8 cellular contexts compared by ENCODE assay signal in genomic region chr2:236568068-236568921, GRCh38. TPM values are rescaled to one million over a fixed set of nuclear protein-coding genes. Genes with fewer than 3 reads are reported as not detected.
A peak's percentile ranks its signal among the peaks of the same experiment; 100 is the strongest.
DNase-seq lines count a peak whose midpoint lies in the region; ATAC-seq and TF ChIP-seq lines count a peak whose summit lies in the region.

No MANE protein-coding gene starts in this region.

- CTCF ChIA-PET in WTC11 (lab: Charles Lee), result interaction anchor here (3.0 to 3.4 kb wide), 2 partner anchors 18 to 55 kb away, joined by 12 to 17 read pairs; no protein-coding TSS in a partner anchor

- H3K36me3 Mint-ChIP-seq in WTC11, result no peaks in the 10 kb centered on the region

- no peak overlapping the region for H3K27ac Mint-ChIP-seq in WTC11

- peaks cover 77% of the 10 kb centered on the region for H3K4me1 Mint-ChIP-seq in WTC11

- H3K9me3 Mint-ChIP-seq in WTC11, result peaks cover 2% of the 10 kb centered on the region

- peak; percentile 34 for DNase-seq in EL
- no peak for DNase-seq in HFF-Myc (ENCODE audit: extremely low read depth, low read depth)
- no peak for DNase-seq in WTC11 (ENCODE audit: low spot score)
- DNase-seq in mucosa of descending colon, result peak in 2 of 3 donors; percentile 38 to 49
- DNase-seq in DMS153 treated with DMSO at 0.1 percent for 48 hours (lab: John Stamatoyannopoulos, UW; ENCODE audit: unreplicated experiment), result no peak
- DNase-seq in MV-4-11 (lab: John Stamatoyannopoulos, UW), result no peak

- no peaks in the 10 kb centered on the region for H3K9me3 ChIP-seq in duodenal mucosa (ENCODE audit: control insufficient read depth in 1 of 2, low read length in 2 of 2)
- no peaks in the 10 kb centered on the region for H3K9me3 ChIP-seq in mucosa of descending colon
- no peaks in the 10 kb centered on the region for H3K9me3 ChIP-seq in thymus (ENCODE audit: control insufficient read depth)

- H3K27ac ChIP-seq in duodenal mucosa (ENCODE audit: low read depth, low read length) (peak overlapping the region; percentile 73), thymus (ENCODE audit: low read depth) (peak overlapping the region; percentile 37)

- H3K27me3 ChIP-seq in duodenal mucosa (ENCODE audit: control insufficient read depth in 1 of 2, insufficient read depth in 2 of 2, low read length in 2 of 2) (no peaks in the 10 kb centered on the region), thymus (ENCODE audit: control insufficient read depth, insufficient read depth) (no peaks in the 10 kb centered on the region)

- intact Hi-C loops in mucosa of descending colon (cut with DNase I, micrococcal nuclease), result no loop called here

- H3K36me3 ChIP-seq in duodenal mucosa (ENCODE audit: control insufficient read depth in 1 of 2, insufficient read depth in 2 of 2, low read length in 2 of 2) (no peaks in the 10 kb centered on the region), mucosa of descending colon (ENCODE audit: low read depth) (no peaks in the 10 kb centered on the region), thymus (ENCODE audit: control insufficient read depth, insufficient read depth) (no peaks in the 10 kb centered on the region)

- peak overlapping the region; percentile 72 for H3K4me3 Mint-ChIP-seq in WTC11

- WGBS in thymus, result 17% methylated on average over 49 of the region's 49 CpGs

- ATAC-seq in WTC11 (peak; percentile 5), mucosa of descending colon (peak; percentile 51)

- H3K27me3 Mint-ChIP-seq in WTC11 (ENCODE audit: low read depth), result peaks cover 46% of the 10 kb centered on the region

- peak overlapping the region; percentile 34 to 45 for H3K9ac ChIP-seq in duodenal mucosa (ENCODE audit: low read depth in 1 of 2, low read length in 2 of 2)

- H3K4me3 ChIP-seq in HFF-Myc (replicated peaks; ENCODE audit: low read depth, low read length), result 0 out of 2 replicates have a peak overlapping the region, but pooled peaks have one; percentile 7
- H3K4me3 ChIP-seq in duodenal mucosa (ENCODE audit: low read depth in 1 of 2, low read length in 2 of 2), result peak overlapping the region; percentile 60 to 65
- H3K4me3 ChIP-seq in mucosa of descending colon, result no peak overlapping the region
- peak overlapping the region; percentile 50 for H3K4me3 ChIP-seq in thymus (ENCODE audit: low read length)

- peaks cover 30 to 43% of the 10 kb centered on the region in 2 donors for H3K4me1 ChIP-seq in duodenal mucosa (ENCODE audit: control insufficient read depth in 1 of 2, insufficient read depth in 2 of 2, low read length in 2 of 2)
- peaks cover 10% of the 10 kb centered on the region for H3K4me1 ChIP-seq in mucosa of descending colon (ENCODE audit: low read depth)
- H3K4me1 ChIP-seq in thymus (ENCODE audit: control insufficient read depth, insufficient read depth, low read length), result peaks cover 10% of the 10 kb centered on the region

- TF ChIP-seq CTCF in HFF-Myc (IDR thresholded peaks at IDR 0.05; ENCODE audit: low read depth, low read length, missing control alignments), result no peak
- TF ChIP-seq CTCF in WTC11 (IDR thresholded peaks at IDR 0.05), result no peak
- TF ChIP-seq CTCF in mucosa of descending colon (IDR thresholded peaks at IDR 0.05), result no peak

- POLR2A ChIA-PET in WTC11 (lab: Charles Lee), result interaction anchor here (0.6 kb wide), 1 partner anchor 238 kb away, joined by 3 read pairs; no protein-coding TSS in a partner anchor

TF ChIP-seq in WTC11, 78 proteins besides CTCF, POLR2A, EP300 and RAD21:
- TF ChIP-seq HMGXB4 (CRISPR knock-in tag; IDR thresholded peaks at IDR 0.05) (0 out of 2 replicates have a peak, but pooled peaks have one; percentile 35), ZNF423 (CRISPR knock-in tag; IDR thresholded peaks at IDR 0.05) (peak; percentile 95), IRF1 (CRISPR knock-in tag; IDR thresholded peaks at IDR 0.05) (no peak), TEAD1 (CRISPR knock-in tag; IDR thresholded peaks at IDR 0.05) (no peak), TEAD4 (CRISPR knock-in tag; IDR thresholded peaks at IDR 0.05) (no peak)

RNA-seq across cellular contexts. Expression of gene ACKR3, which starts 1.3 kb away (rescaled TPM):
- 0.94 to 1.4 TPM (median 1.3 TPM) in 3 replicates for total RNA-seq in WTC11 (2021)
- 10 to 100 TPM in 2 of 3 donors, 1 to 10 TPM in 1; 8.0 to 17.9 (median 11.9) TPM for total RNA-seq in mucosa of descending colon
- 13.9 TPM for polyA plus RNA-seq in thymus

Comparison
In these comparisons a context has a peak if more than half of its experiments do, and no peak if none do; other contexts are left out.
1. DNase-seq: peak in EL (single experiment) and mucosa of descending colon (2 of 3); none in HFF-Myc (single experiment), WTC11 (single experiment), DMS153 treated with DMSO at 0.1 percent for 48 hours (single experiment) and MV-4-11 (single experiment).